ENCODE assay signal across 11 cellular contexts in the genomic region with DNA sequence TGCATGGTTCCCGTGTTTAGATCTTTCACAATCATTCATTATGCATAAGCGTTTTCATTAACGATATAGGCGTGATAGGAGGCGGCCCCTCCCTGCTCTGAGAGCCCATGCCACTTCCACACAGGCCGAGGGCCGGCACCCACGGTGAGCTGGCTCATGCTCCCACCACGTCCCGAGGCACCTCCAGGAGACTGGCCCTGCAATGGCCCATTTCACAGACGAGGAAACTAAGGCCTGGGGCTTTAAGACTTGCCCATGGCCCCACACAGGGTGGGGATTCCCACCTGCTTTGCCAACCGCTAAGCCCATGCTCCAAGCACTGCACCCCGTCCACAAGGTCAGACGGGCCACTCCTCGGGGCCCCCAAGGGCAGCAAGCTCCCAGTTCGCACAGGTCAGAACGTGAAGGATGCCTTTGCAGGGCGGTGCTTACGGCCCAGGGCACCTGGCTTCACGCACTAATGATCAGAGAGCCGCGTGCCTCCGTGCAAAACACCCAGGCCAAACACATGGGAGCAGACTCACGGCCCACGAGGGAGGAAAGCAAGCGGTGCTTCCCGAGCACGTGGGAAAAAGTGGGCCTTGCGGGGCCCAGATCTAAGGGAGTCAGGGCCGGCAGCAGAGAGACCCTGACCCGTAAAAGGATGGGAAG. TPM values are rescaled to one million over a fixed set of nuclear protein-coding genes. Genes with fewer than 3 reads are reported as not detected.
DNase-seq lines count a peak whose midpoint lies in the region; ATAC-seq and TF ChIP-seq lines count a peak whose summit lies in the region.
"Had no signal": no experiment of that assay in that cellular context is flagged by ENCODE, and none has a peak within 500 bp of the region (broad histone marks: within the 10 kb centered on the region; RNA-seq: fewer than 3 reads in every experiment).

No MANE protein-coding gene starts in this region.

- no peaks in the 10 kb centered on the region for H3K9me3 Mint-ChIP-seq in activated naive CD8-positive, alpha-beta T cell treated with anti-CD3 and anti-CD28 coated beads for 36 hours
- no peaks in the 10 kb centered on the region for H3K9me3 Mint-ChIP-seq in activated naive CD8-positive, alpha-beta T cell treated with anti-CD3 and anti-CD28 coated beads, Interleukin-2, amount 50 U/mL, for 24 hours
- H3K9me3 Mint-ChIP-seq: neural crest cell had no signal

- H3K9ac ChIP-seq in neuronal stem cell (ENCODE audit: low read depth, low read length, poor library complexity), result peak overlapping the region; percentile 63

- no peak for TF ChIP-seq EP300 in gastroesophageal sphincter (IDR thresholded peaks at IDR 0.05)

- no peak overlapping the region for H2BK120ac ChIP-seq in neuronal stem cell (ENCODE audit: low read depth, low read length)

- H2AK5ac ChIP-seq in neuronal stem cell (ENCODE audit: low read depth, low read length), result peak overlapping the region; percentile 32

- H4K91ac ChIP-seq in neuronal stem cell (ENCODE audit: low read depth, low read length, poor library complexity), result no peak overlapping the region

- H3K27me3 Mint-ChIP-seq in activated naive CD8-positive, alpha-beta T cell treated with anti-CD3 and anti-CD28 coated beads for 36 hours, result peaks cover 3% of the 10 kb centered on the region
- peaks cover 12% of the 10 kb centered on the region for H3K27me3 Mint-ChIP-seq in activated naive CD8-positive, alpha-beta T cell treated with anti-CD3 and anti-CD28 coated beads, Interleukin-2, amount 50 U/mL, for 24 hours

- no peak overlapping the region for H4K8ac ChIP-seq in neuronal stem cell (ENCODE audit: low read depth, low read length)

- peaks cover 0 to 7% of the 10 kb centered on the region in 2 donors for H3K36me3 ChIP-seq in gastroesophageal sphincter
- no peaks in the 10 kb centered on the region for H3K36me3 ChIP-seq in neuronal stem cell (replicated peaks in 1 of 2; ENCODE audit: control insufficient read depth in 2 of 2, insufficient read depth in 2 of 2, low read length in 2 of 2)
- no peaks in the 10 kb centered on the region for H3K36me3 ChIP-seq in uterus

- TF ChIP-seq CTCF in gastroesophageal sphincter (IDR thresholded peaks at IDR 0.05), result no peak
- TF ChIP-seq CTCF in uterus (IDR thresholded peaks at IDR 0.05), result no peak

- TF ChIP-seq POLR2A in gastroesophageal sphincter (IDR thresholded peaks at IDR 0.05) (no peak), uterus (IDR thresholded peaks at IDR 0.05) (no peak)

- intact Hi-C loops in uterus (cut with DNase I; ENCODE audit: low total_unique reads), result no loop called here

- no peak for DNase-seq in activated naive CD8-positive, alpha-beta T cell treated with anti-CD3 and anti-CD28 coated beads for 36 hours
- no peak for DNase-seq in activated naive CD8-positive, alpha-beta T cell treated with anti-CD3 and anti-CD28 coated beads, Interleukin-2, amount 50 U/mL, for 24 hours
- DNase-seq in neuronal stem cell (ENCODE audit: low spot score) (no peak), uterus (no peak), GDM1 (lab: John Stamatoyannopoulos, UW) (no peak)
- DNase-seq in activated CD4-positive, alpha-beta T cell treated with anti-CD3 and anti-CD28 coated beads for 48 hours, result no peak
- no peak for DNase-seq in activated T-cell treated with anti-CD3 and anti-CD28 coated beads, Interleukin-2, amount 50 U/mL, for 1 hour
- DNase-seq: DMS79 treated with DMSO at 0.1 percent for 48 hours had no signal

- H3K4me2 ChIP-seq in neuronal stem cell (ENCODE audit: insufficient read depth, low read length, poor library complexity, severe bottlenecking), result no peak overlapping the region

- ATAC-seq in activated naive CD8-positive, alpha-beta T cell treated with anti-CD3 and anti-CD28 coated beads, Interleukin-2, amount 50 U/mL, for 24 hours, result no peak
- ATAC-seq in gastroesophageal sphincter, result no peak

- H3K79me1 ChIP-seq in neuronal stem cell (ENCODE audit: low read depth, low read length), result peaks cover 22% of the 10 kb centered on the region

- H3K4me1 ChIP-seq in gastroesophageal sphincter (peaks cover 0 to 100% (median 54%) of the 10 kb centered on the region in 3 donors), neuronal stem cell (ENCODE audit: control insufficient read depth in 2 of 2, insufficient read depth in 1 of 2, low read depth in 1 of 2, low read length in 2 of 2) (peaks cover 40 to 45% of the 10 kb centered on the region in 2 donors), uterus (peaks cover 0 to 39% of the 10 kb centered on the region in 2 donors)

- H3K4me3 ChIP-seq in gastroesophageal sphincter (peak overlapping the region in 1 of 2 donors; percentile 45), neuronal stem cell (ENCODE audit: low read length in 2 of 2) (no peak overlapping the region), uterus (peak overlapping the region in 1 of 2 donors; percentile 6)

- no peak overlapping the region for H3K4ac ChIP-seq in neuronal stem cell (ENCODE audit: low read length)

- no peak overlapping the region for H2BK12ac ChIP-seq in neuronal stem cell (ENCODE audit: low read length)

- H3K4me3 Mint-ChIP-seq in activated naive CD8-positive, alpha-beta T cell treated with anti-CD3 and anti-CD28 coated beads for 36 hours, result no peak overlapping the region
- H3K4me3 Mint-ChIP-seq in activated naive CD8-positive, alpha-beta T cell treated with anti-CD3 and anti-CD28 coated beads, Interleukin-2, amount 50 U/mL, for 24 hours, result no peak overlapping the region

- peaks cover 2% of the 10 kb centered on the region for H3K36me3 Mint-ChIP-seq in activated naive CD8-positive, alpha-beta T cell treated with anti-CD3 and anti-CD28 coated beads for 36 hours
- no peaks in the 10 kb centered on the region for H3K36me3 Mint-ChIP-seq in activated naive CD8-positive, alpha-beta T cell treated with anti-CD3 and anti-CD28 coated beads, Interleukin-2, amount 50 U/mL, for 24 hours (ENCODE audit: low read depth)

- H3K9me3 ChIP-seq in gastroesophageal sphincter (no peaks in the 10 kb centered on the region), neuronal stem cell (replicated peaks in 1 of 2; ENCODE audit: control insufficient read depth in 2 of 2, insufficient read depth in 1 of 2, low read depth in 1 of 2, low read length in 2 of 2) (no peaks in the 10 kb centered on the region), uterus (no peaks in the 10 kb centered on the region)

- no peak overlapping the region for H3K23ac ChIP-seq in neuronal stem cell (ENCODE audit: low read depth, low read length, poor library complexity)

- no peak overlapping the region for H2BK15ac ChIP-seq in neuronal stem cell (ENCODE audit: low read length)

- peak overlapping the region; percentile 10 for H2BK5ac ChIP-seq in neuronal stem cell (ENCODE audit: low read length)

- peak overlapping the region; percentile 38 for H3K27ac Mint-ChIP-seq in activated naive CD8-positive, alpha-beta T cell treated with anti-CD3 and anti-CD28 coated beads for 36 hours
- no peak overlapping the region for H3K27ac Mint-ChIP-seq in activated naive CD8-positive, alpha-beta T cell treated with anti-CD3 and anti-CD28 coated beads, Interleukin-2, amount 50 U/mL, for 24 hours

- 75% methylated on average over 2 of the region's 31 CpGs; no CpG with 5 or more reads in 1 of the 2 donors for WGBS in gastroesophageal sphincter (ENCODE audit: low coverage in 1 of 2), 2 donors
- no CpG with 5 or more reads among the region's 31 CpGs for WGBS in neuronal stem cell (ENCODE audit: extremely low coverage in 2 of 2, insufficient read length in 2 of 2, insufficient replicate concordance in 1 of 2), 2 donors

- H3K18ac ChIP-seq in neuronal stem cell (ENCODE audit: low read length), result no peak overlapping the region

- H3K27ac ChIP-seq in gastroesophageal sphincter (peak overlapping the region; percentile 39 to 94 (median 86)), neuronal stem cell (replicated peaks; ENCODE audit: low read length) (no peak overlapping the region), uterus (peak overlapping the region; percentile 59 to 78)
- H3K27ac ChIP-seq: epithelial cell of prostate had no signal

- H3K14ac ChIP-seq in neuronal stem cell (ENCODE audit: low read length), result peak overlapping the region; percentile 47

- H3K27me3 ChIP-seq in gastroesophageal sphincter (no peaks in the 10 kb centered on the region), neuronal stem cell (ENCODE audit: control insufficient read depth in 3 of 3, insufficient read depth in 3 of 3, low read depth in 1 of 3, low read length in 3 of 3) (no peaks in the 10 kb centered on the region), uterus (no peaks in the 10 kb centered on the region)

- peaks cover 16% of the 10 kb centered on the region for H3K4me1 Mint-ChIP-seq in activated naive CD8-positive, alpha-beta T cell treated with anti-CD3 and anti-CD28 coated beads for 36 hours
- peaks cover 5% of the 10 kb centered on the region for H3K4me1 Mint-ChIP-seq in activated naive CD8-positive, alpha-beta T cell treated with anti-CD3 and anti-CD28 coated beads, Interleukin-2, amount 50 U/mL, for 24 hours

- no peak overlapping the region for H2AFZ ChIP-seq in neuronal stem cell (ENCODE audit: low read length)

RNA-seq across cellular contexts. Expression of a gene that starts 8.3 kb away (rescaled TPM):
- 1 to 10 TPM; 6.6 to 7.3 TPM for total RNA-seq in activated naive CD8-positive, alpha-beta T cell treated with anti-CD3 and anti-CD28 coated beads for 36 hours
- total RNA-seq in gastroesophageal sphincter (10 to 100 TPM; 39.9 to 94.0 (median 66.4) TPM), uterus (10 to 100 TPM; 24.7 to 83.3 (median 48.2) TPM)
- polyA plus RNA-seq in neuronal stem cell (2013, experiment 1 of 2), result 9.5 TPM
- polyA plus RNA-seq in neuronal stem cell (2013, experiment 2 of 2), result 9.7 TPM
